23 cellular contexts compared by ENCODE assay signal in genomic region chr10:1440897-1441296, GRCh38.
"Had no signal": no experiment of that assay in that cellular context is flagged by ENCODE, and none has a peak within 500 bp of the region (broad histone marks: within the 10 kb centered on the region; RNA-seq: fewer than 3 reads in every experiment).

No MANE protein-coding gene starts in this region.

- H3K27me3 Mint-ChIP-seq: activated CD8-positive, alpha-beta memory T cell treated with anti-CD3 and anti-CD28 coated beads, Interleukin-2, amount 10 ng/mL, durations not matched to agents 7 days and 5 days had no signal

- H3K27me3 ChIP-seq: ascending aorta had no signal

- H3K9me3 ChIP-seq: ascending aorta, body of pancreas had no signal

- H3K9me3 Mint-ChIP-seq: activated naive CD4-positive, alpha-beta T cell treated with anti-CD3 and anti-CD28 coated beads, Interleukin-2, amount 50 U/mL, for 24 hours; activated T-cell treated with anti-CD3 and anti-CD28 coated beads, Interleukin-2, amount 50 U/mL, for 24 hours; activated T-helper 1 cell treated with anti-CD3 and anti-CD28 coated beads, Interleukin-12 subunit alpha, Interleukin-12 subunit beta, Interleukin-2, Interleukin-4 antibody, amounts not matched to agents 30 ng/mL and 10 ng/mL and 1 ng/mL, durations not matched to agents 14 hours and 24 hours and 36 hours; WTC11 had no signal

- H3K4me1 Mint-ChIP-seq: activated CD8-positive, alpha-beta memory T cell treated with anti-CD3 and anti-CD28 coated beads, Interleukin-2, amount 10 ng/mL, durations not matched to agents 7 days and 5 days; activated naive CD4-positive, alpha-beta T cell treated with anti-CD3 and anti-CD28 coated beads, Interleukin-2, amount 50 U/mL, for 24 hours; T-helper 17 cell; WTC11 had no signal

- DNase-seq: activated CD4-positive, alpha-beta T cell treated with anti-CD3 and anti-CD28 coated beads for 48 hours; activated CD4-positive, alpha-beta T cell treated with anti-CD3 and anti-CD28 coated beads, Interleukin-2, amount 50 U/mL, for 48 hours; activated CD4-positive, CD25-positive, alpha-beta regulatory T cell treated with anti-CD3 and anti-CD28 coated beads, Interleukin-2, amount 50 U/mL, for 72 hours; activated CD8-positive, alpha-beta memory T cell treated with anti-CD3 and anti-CD28 coated beads, Interleukin-2, amount 10 ng/mL, durations not matched to agents 7 days and 5 days; activated effector memory CD4-positive, alpha-beta T cell treated with Interleukin-2 at 50 U/mL for 16 hours; activated naive CD4-positive, alpha-beta T cell; activated T-cell treated with anti-CD3 and anti-CD28 coated beads, Interleukin-2, amount 50 U/mL, for 24 hours; body of pancreas; central memory CD4-positive, alpha-beta T cell; NCI-H1048; NCI-H146; NCI-H187 treated with DMSO at 0.1 percent for 48 hours; NCI-H2081 treated with DMSO at 0.1 percent for 48 hours; NCI-H345; NCI-H510A; NCI-H69; SIG-M5; T-helper 17 cell; T-helper 9 cell had no signal

- H3K36me3 Mint-ChIP-seq: activated CD8-positive, alpha-beta memory T cell treated with anti-CD3 and anti-CD28 coated beads, Interleukin-2, amount 10 ng/mL, durations not matched to agents 7 days and 5 days; activated naive CD4-positive, alpha-beta T cell treated with anti-CD3 and anti-CD28 coated beads, Interleukin-2, amount 50 U/mL, for 24 hours; WTC11 had no signal

- H3K27ac Mint-ChIP-seq: activated CD8-positive, alpha-beta memory T cell treated with anti-CD3 and anti-CD28 coated beads, Interleukin-2, amount 10 ng/mL, durations not matched to agents 7 days and 5 days; activated naive CD4-positive, alpha-beta T cell treated with anti-CD3 and anti-CD28 coated beads, Interleukin-2, amount 50 U/mL, for 24 hours; activated T-cell treated with anti-CD3 and anti-CD28 coated beads, Interleukin-2, amount 50 U/mL, for 24 hours; activated T-helper 1 cell treated with anti-CD3 and anti-CD28 coated beads, Interleukin-12 subunit alpha, Interleukin-12 subunit beta, Interleukin-2, Interleukin-4 antibody, amounts not matched to agents 30 ng/mL and 10 ng/mL and 1 ng/mL, durations not matched to agents 14 hours and 24 hours and 36 hours; T-helper 17 cell; WTC11 had no signal

- H3K27ac ChIP-seq: ascending aorta, body of pancreas had no signal

- H3K4me3 ChIP-seq: ascending aorta, body of pancreas had no signal

- ATAC-seq: activated CD8-positive, alpha-beta memory T cell treated with anti-CD3 and anti-CD28 coated beads, Interleukin-2, amount 10 ng/mL, durations not matched to agents 7 days and 5 days; body of pancreas; T-helper 17 cell; WTC11 had no signal

- H3K4me1 ChIP-seq: ascending aorta, body of pancreas had no signal

- H3K4me3 Mint-ChIP-seq: activated CD8-positive, alpha-beta memory T cell treated with anti-CD3 and anti-CD28 coated beads, Interleukin-2, amount 10 ng/mL, durations not matched to agents 7 days and 5 days; activated naive CD4-positive, alpha-beta T cell treated with anti-CD3 and anti-CD28 coated beads, Interleukin-2, amount 50 U/mL, for 24 hours; activated T-cell treated with anti-CD3 and anti-CD28 coated beads, Interleukin-2, amount 50 U/mL, for 24 hours; activated T-helper 1 cell treated with anti-CD3 and anti-CD28 coated beads, Interleukin-12 subunit alpha, Interleukin-12 subunit beta, Interleukin-2, Interleukin-4 antibody, amounts not matched to agents 30 ng/mL and 10 ng/mL and 1 ng/mL, durations not matched to agents 14 hours and 24 hours and 36 hours; T-helper 17 cell; WTC11 had no signal

- H3K36me3 ChIP-seq: ascending aorta had no signal
